Comparison of ENCODE assay signal across 24 cellular contexts in genomic region chr4:24644983-24645764, GRCh38.
A peak's percentile ranks its signal among the peaks of the same experiment; 100 is the strongest.
DNase-seq lines count a peak whose midpoint lies in the region; ATAC-seq, FAIRE-seq and TF ChIP-seq lines count a peak whose summit lies in the region.
"Had no signal": no experiment of that assay in that cellular context is flagged by ENCODE, and none has a peak within 500 bp of the region (broad histone marks: within the 10 kb centered on the region; RNA-seq: fewer than 3 reads in every experiment).

No MANE protein-coding gene starts in this region.

- no peaks in the 10 kb centered on the region for H3K9me3 Mint-ChIP-seq in Calu3 (ENCODE audit: low read depth, unreplicated experiment)
- H3K9me3 Mint-ChIP-seq: activated T-cell treated with anti-CD3 and anti-CD28 coated beads, Interleukin-2, amount 50 U/mL, for 72 hours; immature natural killer cell; WTC11 had no signal

- H3K4me1 Mint-ChIP-seq in Calu3 (ENCODE audit: low read depth, unreplicated experiment) = peaks cover 40% of the 10 kb centered on the region
- H3K4me1 Mint-ChIP-seq: T-helper 17 cell had no signal

- POLR2A ChIA-PET in K562 (lab: Yijun Ruan, JAX) = no interaction called here

- BruUV-seq in Calu3 (replicated peaks; lab: Mats Ljungman, UMichigan) (no TSS peak), K562 (replicated peaks; lab: Mats Ljungman, UMichigan) (no TSS peak)

- no peak overlapping the region for H3K4me3 Mint-ChIP-seq in Calu3 (ENCODE audit: low read depth, unreplicated experiment)
- H3K4me3 Mint-ChIP-seq: activated CD8-positive, alpha-beta T cell treated with anti-CD3 and anti-CD28 coated beads, Interleukin-2, amount 10 ng/mL, durations not matched to agents 7 days and 5 days; activated naive CD8-positive, alpha-beta T cell; activated T-cell treated with anti-CD3 and anti-CD28 coated beads, Interleukin-2, amount 50 U/mL, for 72 hours; immature natural killer cell; T-helper 17 cell; WTC11 had no signal

- H3K36me3 ChIP-seq in K562 (ENCODE audit: control insufficient read depth, insufficient read depth, low read length) = no peaks in the 10 kb centered on the region
- H3K36me3 ChIP-seq in left lung = no peaks in the 10 kb centered on the region
- H3K36me3 ChIP-seq: lower lobe of right lung, sigmoid colon, stomach had no signal

- H3K27ac Mint-ChIP-seq in Calu3 (ENCODE audit: unreplicated experiment) = peak overlapping the region; percentile 58
- H3K27ac Mint-ChIP-seq: activated CD8-positive, alpha-beta T cell treated with anti-CD3 and anti-CD28 coated beads, Interleukin-2, amount 10 ng/mL, durations not matched to agents 7 days and 5 days; activated naive CD8-positive, alpha-beta T cell; activated T-cell treated with anti-CD3 and anti-CD28 coated beads, Interleukin-2, amount 50 U/mL, for 72 hours; immature natural killer cell; T-helper 17 cell; WTC11 had no signal

- H3K9me1 ChIP-seq in K562 (ENCODE audit: control insufficient read depth, insufficient read depth, low read length) = no peaks in the 10 kb centered on the region

- no peak for TF ChIP-seq EP300 in K562 (IDR thresholded peaks at IDR 0.05; ENCODE audit: low read length)

- H3K9me3 ChIP-seq in K562 (replicated peaks; ENCODE audit: control insufficient read depth, insufficient read depth, low read depth, low read length) (no peaks in the 10 kb centered on the region), left lung (no peaks in the 10 kb centered on the region)
- H3K9me3 ChIP-seq: lower lobe of right lung, sigmoid colon, stomach had no signal

- TF ChIP-seq RAD21 in K562 (CRISPR knock-in tag; conservative IDR thresholded peaks at IDR 0.05 in 1 of 2, IDR thresholded peaks at IDR 0.05 in 1 of 2) = no peak

- no peaks in the 10 kb centered on the region for H3K27me3 Mint-ChIP-seq in Calu3 (ENCODE audit: unreplicated experiment)

- H2AFZ ChIP-seq in K562 (ENCODE audit: low read depth, low read length) = no peak overlapping the region

- DNase-seq in Calu3 = no peak
- peak; percentile 23 for DNase-seq in NCI-H1436 (lab: John Stamatoyannopoulos, UW)
- DNase-seq in K562 (ENCODE audit: extremely low read depth in 1 of 4, low spot score in 3 of 4) = no peak
- no peak for DNase-seq in left lung
- DNase-seq in Right ventricle myocardium inferior (ENCODE audit: missing footprints) = no peak
- DNase-seq in substantia nigra (lab: John Stamatoyannopoulos, UW) = no peak
- no peak for DNase-seq in stimulated activated CD4-positive, alpha-beta T cell treated with anti-CD3 and anti-CD28 coated beads, Interleukin-12 subunit alpha, Interleukin-12 subunit beta, amount 100 ng/mL, for 4 hours
- DNase-seq: activated CD8-positive, alpha-beta T cell treated with anti-CD3 and anti-CD28 coated beads, Interleukin-2, amount 10 ng/mL, durations not matched to agents 7 days and 5 days; activated T-cell treated with anti-CD3 and anti-CD28 coated beads, Interleukin-2, amount 50 U/mL, for 72 hours; dermis blood vessel endothelial cell; GDM1; immature natural killer cell; lower lobe of right lung; NCI-H2029 treated with DMSO at 0.1 percent for 48 hours; NCI-H446 treated with DMSO at 0.1 percent for 48 hours; SIG-M5; sigmoid colon; stimulated activated CD4-positive, alpha-beta T cell treated with anti-CD3 and anti-CD28 coated beads, Interleukin-2, amount 100 ng/mL, for 24 hours; stomach; T-helper 17 cell had no signal

- no peak overlapping the region for H3K4me2 ChIP-seq in K562 (ENCODE audit: insufficient read depth, low read length)

- no peak for TF ChIP-seq POLR2A in K562 (conservative IDR thresholded peaks at IDR 0.05)

- no peak overlapping the region for H3K27ac ChIP-seq in K562 (ENCODE audit: extremely low read depth, low read depth, low read length)
- H3K27ac ChIP-seq in left lung = no peak overlapping the region
- H3K27ac ChIP-seq in substantia nigra (ENCODE audit: low read depth, low read length, poor library complexity, severe bottlenecking) = no peak overlapping the region
- H3K27ac ChIP-seq: epithelial cell of prostate, lower lobe of right lung, stomach had no signal

- H3K9ac ChIP-seq in K562 (ENCODE audit: insufficient read depth in 1 of 2, low read depth in 2 of 2, low read length in 2 of 2) = no peak overlapping the region

- ATAC-seq in K562 (no peak), left lung (peak; percentile 53), Right ventricle myocardium inferior (no peak)
- ATAC-seq: activated CD8-positive, alpha-beta T cell treated with anti-CD3 and anti-CD28 coated beads, Interleukin-2, amount 10 ng/mL, durations not matched to agents 7 days and 5 days; activated T-cell treated with anti-CD3 and anti-CD28 coated beads, Interleukin-2, amount 50 U/mL, for 72 hours; T-helper 17 cell; WTC11 had no signal

- 0% methylated on average over 6 of the region's 6 CpGs for WGBS in K562 (ENCODE audit: insufficient coverage, low coverage, missing lambda C conversion rate)

- peaks cover 6% of the 10 kb centered on the region for H3K36me3 Mint-ChIP-seq in Calu3 (ENCODE audit: insufficient read depth, unreplicated experiment)
- H3K36me3 Mint-ChIP-seq: activated naive CD8-positive, alpha-beta T cell; immature natural killer cell; WTC11 had no signal

- H3K27me3 ChIP-seq in K562 (ENCODE audit: control insufficient read depth in 2 of 2, insufficient read depth in 2 of 2, low read length in 2 of 2) (peaks cover 0 to 3% of the 10 kb centered on the region in 2 experiments; a peak in 1 of 5 replicates), left lung (no peaks in the 10 kb centered on the region)
- H3K27me3 ChIP-seq: sigmoid colon, stomach had no signal

- CTCF ChIA-PET in Calu3 (lab: Charles Lee) = interaction anchor here (0.6 kb wide), 1 partner anchor 8 kb away, joined by 6 read pairs; no protein-coding TSS in a partner anchor
- CTCF ChIA-PET in K562 (lab: Yijun Ruan, JAX; ENCODE audit: low intra/inter-chr PET ratio) = no interaction called here

- H3K79me2 ChIP-seq in K562 (ENCODE audit: control insufficient read depth, insufficient read depth, low read length) = no peaks in the 10 kb centered on the region

- H4K20me1 ChIP-seq in K562 (replicated peaks; ENCODE audit: control insufficient read depth, insufficient read depth, low read length) = no peaks in the 10 kb centered on the region; the same call in 1 of the 2 replicates

- no peaks in the 10 kb centered on the region for H3K4me1 ChIP-seq in K562 (replicated peaks in 1 of 2; ENCODE audit: control insufficient read depth in 2 of 2, insufficient read depth in 2 of 2, low read length in 2 of 2)
- H3K4me1 ChIP-seq in left lung = peaks cover 0 to 4% of the 10 kb centered on the region in 2 donors

- no peak for TF ChIP-seq CTCF in Calu3 (IDR thresholded peaks at IDR 0.05; ENCODE audit: unreplicated experiment)
- TF ChIP-seq CTCF in K562 (IDR thresholded peaks at IDR 0.05 in 2 of 3, conservative IDR thresholded peaks at IDR 0.05 in 1 of 3; ENCODE audit: insufficient read depth in 2 of 3, low read depth in 1 of 3, low read length in 3 of 3) = no peak
- no peak for TF ChIP-seq CTCF in left lung (IDR thresholded peaks at IDR 0.05)

- FAIRE-seq in K562 (lab: Jason Lieb, UNC) = no peak
- FAIRE-seq: GM12891 had no signal

- intact Hi-C loops in Calu3 (cut with micrococcal nuclease; ENCODE audit: unreplicated experiment) = no loop called here
- intact Hi-C loops in K562 (cut with micrococcal nuclease) = no loop called here
- intact Hi-C loops in left lung (cut with DNase I) = no loop called here
- intact Hi-C loops in Right ventricle myocardium inferior (cut with DNase I) = no loop called here

- no peak overlapping the region for H3K4me3 ChIP-seq in K562
- H3K4me3 ChIP-seq in left lung = no peak overlapping the region
- H3K4me3 ChIP-seq: lower lobe of right lung, sigmoid colon, stomach had no signal

- in situ Hi-C loops in K562 (cut with MboI) = no loop called here

TF ChIP-seq in K562, 482 proteins besides CTCF, POLR2A, EP300 and RAD21:
- TF ChIP-seq NFIX (CRISPR knock-in tag; IDR thresholded peaks at IDR 0.05; ENCODE audit: low read depth) = no peak
- TF ChIP-seq MCM3 (IDR thresholded peaks at IDR 0.05) = no peak
- TF ChIP-seq BDP1 (IDR thresholded peaks at IDR 0.05; ENCODE audit: insufficient read depth, insufficient read length) = no peak
- TF ChIP-seq C11orf30 (IDR thresholded peaks at IDR 0.05; ENCODE audit: low read depth) = 0 out of 2 replicates have a peak, but pooled peaks have one; percentile 34
- TF ChIP-seq, protein P1, sequence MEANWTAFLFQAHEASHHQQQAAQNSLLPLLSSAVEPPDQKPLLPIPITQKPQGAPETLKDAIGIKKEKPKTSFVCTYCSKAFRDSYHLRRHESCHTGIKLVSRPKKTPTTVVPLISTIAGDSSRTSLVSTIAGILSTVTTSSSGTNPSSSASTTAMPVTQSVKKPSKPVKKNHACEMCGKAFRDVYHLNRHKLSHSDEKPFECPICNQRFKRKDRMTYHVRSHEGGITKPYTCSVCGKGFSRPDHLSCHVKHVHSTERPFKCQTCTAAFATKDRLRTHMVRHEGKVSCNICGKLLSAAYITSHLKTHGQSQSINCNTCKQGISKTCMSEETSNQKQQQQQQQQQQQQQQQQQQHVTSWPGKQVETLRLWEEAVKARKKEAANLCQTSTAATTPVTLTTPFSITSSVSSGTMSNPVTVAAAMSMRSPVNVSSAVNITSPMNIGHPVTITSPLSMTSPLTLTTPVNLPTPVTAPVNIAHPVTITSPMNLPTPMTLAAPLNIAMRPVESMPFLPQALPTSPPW (CRISPR knock-in tag; IDR thresholded peaks at IDR 0.05) = no peak
- TF ChIP-seq POLR2AphosphoS2 (IDR thresholded peaks at IDR 0.05; ENCODE audit: low read length) = no peak
- TF ChIP-seq BMI1 (IDR thresholded peaks at IDR 0.05; ENCODE audit: low read length) = no peak
- TF ChIP-seq YBX1 (IDR thresholded peaks at IDR 0.05) = no peak
- TF ChIP-seq ZNF316 (IDR thresholded peaks at IDR 0.05) = peak; percentile 69
- TF ChIP-seq ZNF140 (CRISPR knock-in tag; IDR thresholded peaks at IDR 0.05) = no peak
- TF ChIP-seq MAFG (tag; conservative IDR thresholded peaks at IDR 0.05) = peak; percentile 59
- TF ChIP-seq NRF1 (conservative IDR thresholded peaks at IDR 0.05 in 1 of 2, IDR thresholded peaks at IDR 0.05 in 1 of 2) = no peak
- no peak for TF ChIP-seq BACH1 (tag; IDR thresholded peaks at IDR 0.05)
- no peak for TF ChIP-seq ZFP1 (CRISPR knock-in tag; IDR thresholded peaks at IDR 0.05)
- TF ChIP-seq HDGF (IDR thresholded peaks at IDR 0.05) = no peak
- TF ChIP-seq, protein P2, sequence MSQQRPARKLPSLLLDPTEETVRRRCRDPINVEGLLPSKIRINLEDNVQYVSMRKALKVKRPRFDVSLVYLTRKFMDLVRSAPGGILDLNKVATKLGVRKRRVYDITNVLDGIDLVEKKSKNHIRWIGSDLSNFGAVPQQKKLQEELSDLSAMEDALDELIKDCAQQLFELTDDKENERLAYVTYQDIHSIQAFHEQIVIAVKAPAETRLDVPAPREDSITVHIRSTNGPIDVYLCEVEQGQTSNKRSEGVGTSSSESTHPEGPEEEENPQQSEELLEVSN (IDR thresholded peaks at IDR 0.05; ENCODE audit: borderline replicate concordance in 1 of 2, extremely low read depth in 1 of 2, insufficient read depth in 1 of 2, insufficient read length in 1 of 2, low read depth in 1 of 2, low read length in 1 of 2, poor library complexity in 1 of 2, severe bottlenecking in 1 of 2) = no peak
- peak; percentile 45; the same call in 1 of the 2 replicates for TF ChIP-seq MAFF (IDR thresholded peaks at IDR 0.05; ENCODE audit: low read length)
